ENCODE assay signal across 23 cellular contexts in genomic region chr2:123695449-123695848, GRCh38.
"Had no signal": no experiment of that assay in that cellular context is flagged by ENCODE, and none has a peak within 500 bp of the region (broad histone marks: within the 10 kb centered on the region; RNA-seq: fewer than 3 reads in every experiment).

No MANE protein-coding gene starts in this region.

- H3K27me3 ChIP-seq: ascending aorta, body of pancreas, MG63 had no signal

- H3K27ac ChIP-seq: ascending aorta, body of pancreas, SK-N-MC had no signal

- H3K4me1 ChIP-seq: ascending aorta, body of pancreas had no signal

- ATAC-seq: activated CD8-positive, alpha-beta memory T cell treated with anti-CD3 and anti-CD28 coated beads, Interleukin-2, amount 10 ng/mL, durations not matched to agents 7 days and 5 days; body of pancreas; Panc1; Right ventricle myocardium inferior had no signal

- FAIRE-seq: bronchial epithelial cell had no signal

- DNase-seq: activated B cell treated with CpG ODN at 0.5 μM for 24 hours; activated CD4-positive, alpha-beta T cell treated with anti-CD3 and anti-CD28 coated beads for 1 hour; activated CD4-positive, alpha-beta T cell treated with anti-CD3 and anti-CD28 coated beads, Interleukin-2, amount 10 ng/mL, durations not matched to agents 24 days and 14 days; activated CD4-positive, alpha-beta T cell treated with anti-CD3 and anti-CD28 coated beads, Interleukin-2, amount 50 U/mL, for 48 hours; activated CD8-positive, alpha-beta memory T cell treated with anti-CD3 and anti-CD28 coated beads, Interleukin-2, amount 10 ng/mL, durations not matched to agents 7 days and 5 days; activated effector memory CD4-positive, alpha-beta T cell treated with Interleukin-2 at 50 U/mL for 16 hours; activated naive CD4-positive, alpha-beta T cell; activated T-cell treated with anti-CD3 and anti-CD28 coated beads, Interleukin-2, amount 50 U/mL, for 24 hours; body of pancreas; MG63; NCI-H1105 treated with DMSO at 0.1 percent for 48 hours; NCI-H1436 treated with DMSO at 0.1 percent for 48 hours; NCI-H187; NCI-H2081; NCI-H510A treated with DMSO at 0.1 percent for 48 hours; NCI-H69; RPMI8226; T-helper 1 cell had no signal

- H3K9me3 ChIP-seq: ascending aorta, body of pancreas, MG63 had no signal

- H3K36me3 ChIP-seq: ascending aorta, MG63 had no signal

- H3K4me3 ChIP-seq: ascending aorta, body of pancreas, MG63, SK-N-MC had no signal
